Comparison of ENCODE assay signal across 28 cellular contexts in the genomic region with DNA sequence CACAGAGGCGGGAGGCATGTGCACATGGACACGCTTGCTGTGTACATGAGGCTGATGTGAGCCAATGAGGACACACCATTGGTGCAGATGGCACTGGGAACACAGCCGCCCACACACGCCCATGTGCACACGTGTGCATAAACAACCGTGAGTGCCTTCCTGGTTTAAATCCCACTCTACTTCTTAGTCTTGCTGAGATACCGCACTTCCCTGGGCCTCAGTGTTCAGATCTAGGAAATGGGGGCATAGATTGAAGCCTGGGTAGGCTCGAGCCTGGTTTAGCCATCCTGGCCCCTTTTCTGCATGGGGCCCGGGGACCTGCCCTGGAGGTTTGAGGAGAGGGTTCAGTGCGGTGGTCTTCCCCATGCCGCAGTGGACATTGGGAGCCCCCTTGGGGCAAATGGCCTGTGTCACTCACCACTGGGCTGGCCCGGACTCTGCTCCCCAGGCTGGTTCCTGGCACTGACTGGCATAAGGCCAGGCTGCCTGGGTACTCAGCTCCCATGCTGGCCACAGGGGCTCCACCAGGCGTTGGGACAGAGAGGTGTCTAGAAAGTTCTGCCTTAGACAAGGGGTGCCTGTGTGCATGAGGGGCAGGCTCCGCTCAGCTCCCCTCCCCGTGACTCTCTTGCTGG.
"Had no signal": no experiment of that assay in that cellular context is flagged by ENCODE, and none has a peak within 500 bp of the region (broad histone marks: within the 10 kb centered on the region; RNA-seq: fewer than 3 reads in every experiment).

No MANE protein-coding gene starts in this region.

- H3K9me3 Mint-ChIP-seq: activated CD8-positive, alpha-beta T cell treated with anti-CD3 and anti-CD28 coated beads for 36 hours; activated naive CD8-positive, alpha-beta T cell treated with anti-CD3 and anti-CD28 coated beads, Interleukin-2, amount 50 U/mL, for 24 hours; dendritic cell treated with granulocyte-macrophage colony-stimulating factor and Interleukin-4, amounts not matched to agents 40 ng/mL and 50 ng/mL, for 4 days; immature natural killer cell; memory B cell; stimulated activated naive B cell treated with anti-CD40 and anti-IgM and Interleukin-4, amounts not matched to agents 10 μg/mL and 1 μg/mL and 100 μg/mL, for 72 hours; type B pancreatic cell had no signal

- H3K4me1 ChIP-seq: left ventricle myocardium inferior, sigmoid colon had no signal

- H3K27me3 ChIP-seq: hepatocyte, sigmoid colon, testis, vagina had no signal

- FAIRE-seq: frontal cortex had no signal

- H3K4me3 Mint-ChIP-seq: activated CD8-positive, alpha-beta memory T cell treated with anti-CD3 and anti-CD28 coated beads, Interleukin-2, amount 10 ng/mL, durations not matched to agents 7 days and 5 days; activated CD8-positive, alpha-beta T cell treated with anti-CD3 and anti-CD28 coated beads for 36 hours; activated naive CD8-positive, alpha-beta T cell treated with anti-CD3 and anti-CD28 coated beads, Interleukin-2, amount 50 U/mL, for 24 hours; brain; dendritic cell treated with granulocyte-macrophage colony-stimulating factor and Interleukin-4, amounts not matched to agents 40 ng/mL and 50 ng/mL, for 4 days; immature natural killer cell; memory B cell; stimulated activated naive B cell treated with anti-CD40 and anti-IgM and Interleukin-4, amounts not matched to agents 10 μg/mL and 1 μg/mL and 100 μg/mL, for 72 hours; type B pancreatic cell had no signal

- H3K79me2 ChIP-seq: hepatocyte had no signal

- H3K36me3 Mint-ChIP-seq: activated CD8-positive, alpha-beta memory T cell treated with anti-CD3 and anti-CD28 coated beads, Interleukin-2, amount 10 ng/mL, durations not matched to agents 7 days and 5 days; brain; immature natural killer cell; memory B cell; stimulated activated naive B cell treated with anti-CD40 and anti-IgM and Interleukin-4, amounts not matched to agents 10 μg/mL and 1 μg/mL and 100 μg/mL, for 72 hours; type B pancreatic cell had no signal

- H3K36me3 ChIP-seq: left ventricle myocardium inferior, sigmoid colon, vagina had no signal

- H2AFZ ChIP-seq: hepatocyte had no signal

- H3K27me3 Mint-ChIP-seq: activated CD8-positive, alpha-beta T cell treated with anti-CD3 and anti-CD28 coated beads for 36 hours; type B pancreatic cell had no signal

- H3K27ac ChIP-seq: hepatocyte, left ventricle myocardium inferior, sigmoid colon, testis, vagina had no signal

- H3K27ac Mint-ChIP-seq: activated CD8-positive, alpha-beta memory T cell treated with anti-CD3 and anti-CD28 coated beads, Interleukin-2, amount 10 ng/mL, durations not matched to agents 7 days and 5 days; activated CD8-positive, alpha-beta T cell treated with anti-CD3 and anti-CD28 coated beads for 36 hours; activated naive CD8-positive, alpha-beta T cell treated with anti-CD3 and anti-CD28 coated beads, Interleukin-2, amount 50 U/mL, for 24 hours; immature natural killer cell; memory B cell; stimulated activated naive B cell treated with anti-CD40 and anti-IgM and Interleukin-4, amounts not matched to agents 10 μg/mL and 1 μg/mL and 100 μg/mL, for 72 hours had no signal

- H3K4me1 Mint-ChIP-seq: activated CD8-positive, alpha-beta memory T cell treated with anti-CD3 and anti-CD28 coated beads, Interleukin-2, amount 10 ng/mL, durations not matched to agents 7 days and 5 days; activated naive CD8-positive, alpha-beta T cell treated with anti-CD3 and anti-CD28 coated beads, Interleukin-2, amount 50 U/mL, for 24 hours; brain; immature natural killer cell; memory B cell had no signal

- ATAC-seq: activated CD8-positive, alpha-beta memory T cell treated with anti-CD3 and anti-CD28 coated beads, Interleukin-2, amount 10 ng/mL, durations not matched to agents 7 days and 5 days; activated CD8-positive, alpha-beta T cell treated with anti-CD3 and anti-CD28 coated beads for 36 hours; stimulated activated naive B cell treated with anti-CD40 and anti-IgM and Interleukin-4, amounts not matched to agents 10 μg/mL and 1 μg/mL and 100 μg/mL, for 72 hours had no signal

- H3K4me2 ChIP-seq: hepatocyte had no signal

- H3K9me3 ChIP-seq: left ventricle myocardium inferior, sigmoid colon, testis, vagina had no signal

- DNase-seq: activated CD4-positive, alpha-beta T cell treated with anti-CD3 and anti-CD28 coated beads for 48 hours; activated CD8-positive, alpha-beta memory T cell treated with anti-CD3 and anti-CD28 coated beads, Interleukin-2, amount 10 ng/mL, durations not matched to agents 7 days and 5 days; activated CD8-positive, alpha-beta T cell treated with anti-CD3 and anti-CD28 coated beads for 36 hours; activated effector memory CD4-positive, alpha-beta T cell treated with anti-CD3 and anti-CD28 coated beads, Interleukin-2, amount 50 U/mL, for 16 hours; activated naive CD4-positive, alpha-beta T cell treated with anti-CD3 and anti-CD28 coated beads, Interleukin-2, amount 50 U/mL, for 16 hours; activated naive CD8-positive, alpha-beta T cell treated with anti-CD3 and anti-CD28 coated beads, Interleukin-2, amount 50 U/mL, for 24 hours; activated T-cell treated with anti-CD3 and anti-CD28 coated beads for 4 hours; anterior cingulate cortex; caudate nucleus; effector CD4-positive, alpha-beta T cell; erythroblast; glutamatergic neuron; immature natural killer cell; kidney glomerular epithelial cell; left ventricle myocardium inferior; occipital lobe; sigmoid colon; stimulated activated CD4-positive, alpha-beta T cell treated with anti-CD3 and anti-CD28 coated beads, Interleukin-2, amount 100 ng/mL, for 48 hours; stimulated activated CD8-positive, alpha-beta memory T cell treated with anti-CD3 and anti-CD28 coated beads, Interleukin-4, amount 100 ng/mL, for 48 hours; stimulated activated naive B cell treated with anti-CD40 and anti-IgM and Interleukin-4, amounts not matched to agents 10 μg/mL and 1 μg/mL and 100 μg/mL, for 72 hours; testis had no signal

- H3K4me3 ChIP-seq: hepatocyte, left ventricle myocardium inferior, sigmoid colon, testis, vagina had no signal
